Comparison of ENCODE assay signal across 8 cellular contexts in genomic region chr17:32128470-32128869, GRCh38. TPM values are rescaled to one million over a fixed set of nuclear protein-coding genes. Genes with fewer than 3 reads are reported as not detected.
A peak's percentile ranks its signal among the peaks of the same experiment; 100 is the strongest.
DNase-seq lines count a peak whose midpoint lies in the region; ATAC-seq and TF ChIP-seq lines count a peak whose summit lies in the region.
"Not testable (repeated sequence)": the region's sequence is repeated elsewhere in the genome, so short reads cannot be mapped to it uniquely, and the experiment has no call there.

No MANE protein-coding gene starts in this region.

- ATAC-seq in CD4-positive, alpha-beta T cell (ENCODE audit: poor library complexity); right cardiac atrium; thoracic aorta (ENCODE audit: insufficient number of reproducible peaks, low FRiP score, low read depth): not testable (repeated sequence)

- not testable (repeated sequence) for H3K9me2 ChIP-seq in SK-N-SH

- not testable (repeated sequence) for TF ChIP-seq RAD21 in SK-N-SH (IDR thresholded peaks at IDR 0.05; ENCODE audit: low read length)

- H3K4me3 ChIP-seq in HUES6 (ENCODE audit: low read depth, low read length) (0 out of 2 replicates have a peak overlapping the region, but pooled peaks have one; percentile 90), SK-N-SH (ENCODE audit: low read depth in 2 of 2, low read length in 1 of 2) (peak overlapping the region; percentile 57 to 78; a peak in 3 of 4 replicates), neuron (ENCODE audit: low read length) (peak overlapping the region; percentile 63), thoracic aorta (peak overlapping the region; percentile 87)
- H3K4me3 ChIP-seq in right cardiac atrium (ENCODE audit: low read length): not testable (repeated sequence)

- POLR2A ChIA-PET in CD4-positive, alpha-beta T cell (lab: Charles Lee): interaction anchor here (1.4 to 2.0 kb wide), 3 partner anchors 11 to 21 kb away, joined by 3 to 11 read pairs (median 5); no protein-coding TSS in a partner anchor
- POLR2A ChIA-PET in SK-N-SH (lab: Yijun Ruan, JAX): not testable (repeated sequence)

- peak overlapping the region; percentile 86 for H3K4me2 ChIP-seq in SK-N-SH

- H3K27ac ChIP-seq in CD4-positive, alpha-beta T cell (ENCODE audit: low read depth, low read length); HUES6 (ENCODE audit: low read depth, low read length); SK-N-SH (ENCODE audit: low read depth in 2 of 2, low read length in 1 of 2): not testable (repeated sequence)
- peak overlapping the region; percentile 35 for H3K27ac ChIP-seq in right cardiac atrium (ENCODE audit: low read length)
- H3K27ac ChIP-seq in thoracic aorta: peak overlapping the region in 1 of 2 donors; percentile 87

- not testable (repeated sequence) for H2AFZ ChIP-seq in SK-N-SH (ENCODE audit: low read depth); neuron (ENCODE audit: low read depth, low read length)

- not testable (repeated sequence) for H3K9me3 Mint-ChIP-seq in CD4-positive, alpha-beta T cell; activated naive CD4-positive, alpha-beta T cell treated with anti-CD3 and anti-CD28 coated beads, Interleukin-2, amount 10 ng/mL, durations not matched to agents 7 days and 5 days; dendritic cell treated with granulocyte-macrophage colony-stimulating factor and Interleukin-4, amounts not matched to agents 40 ng/mL and 50 ng/mL, for 4 days

- H3K4me3 Mint-ChIP-seq in CD4-positive, alpha-beta T cell: peak overlapping the region; percentile 91
- H3K4me3 Mint-ChIP-seq in activated naive CD4-positive, alpha-beta T cell treated with anti-CD3 and anti-CD28 coated beads, Interleukin-2, amount 10 ng/mL, durations not matched to agents 7 days and 5 days: peak overlapping the region; percentile 99
- peak overlapping the region; percentile 63 for H3K4me3 Mint-ChIP-seq in dendritic cell treated with granulocyte-macrophage colony-stimulating factor and Interleukin-4, amounts not matched to agents 40 ng/mL and 50 ng/mL, for 4 days

- H3K36me3 Mint-ChIP-seq in CD4-positive, alpha-beta T cell (ENCODE audit: low read depth): not testable (repeated sequence)
- peaks cover 15% of the 10 kb centered on the region for H3K36me3 Mint-ChIP-seq in activated naive CD4-positive, alpha-beta T cell treated with anti-CD3 and anti-CD28 coated beads, Interleukin-2, amount 10 ng/mL, durations not matched to agents 7 days and 5 days
- peaks cover 12% of the 10 kb centered on the region for H3K36me3 Mint-ChIP-seq in dendritic cell treated with granulocyte-macrophage colony-stimulating factor and Interleukin-4, amounts not matched to agents 40 ng/mL and 50 ng/mL, for 4 days (ENCODE audit: low read depth)

- intact Hi-C loops in CD4-positive, alpha-beta T cell (cut with DNase I, micrococcal nuclease); dendritic cell treated with granulocyte-macrophage colony-stimulating factor and Interleukin-4, amounts not matched to agents 40 ng/mL and 50 ng/mL, for 4 days (cut with micrococcal nuclease); right cardiac atrium (cut with DNase I): not testable (repeated sequence)

- not testable (repeated sequence) for H3K27me3 Mint-ChIP-seq in CD4-positive, alpha-beta T cell; activated naive CD4-positive, alpha-beta T cell treated with anti-CD3 and anti-CD28 coated beads, Interleukin-2, amount 10 ng/mL, durations not matched to agents 7 days and 5 days; dendritic cell treated with granulocyte-macrophage colony-stimulating factor and Interleukin-4, amounts not matched to agents 40 ng/mL and 50 ng/mL, for 4 days

- 81% methylated on average over 7 of the region's 7 CpGs for WGBS in SK-N-SH (ENCODE audit: low lambda C conversion rate)
- WGBS in right cardiac atrium: 68% methylated on average over 7 of the region's 7 CpGs

- H3F3A ChIP-seq in SK-N-SH (replicated peaks; ENCODE audit: insufficient read depth): peaks cover 21% of the 10 kb centered on the region

- DNase-seq in CD4-positive, alpha-beta T cell; SK-N-SH; activated naive CD4-positive, alpha-beta T cell treated with anti-CD3 and anti-CD28 coated beads, Interleukin-2, amount 10 ng/mL, durations not matched to agents 7 days and 5 days; right cardiac atrium; thoracic aorta (ENCODE audit: low spot score): not testable (repeated sequence)

- H3K4me1 Mint-ChIP-seq in CD4-positive, alpha-beta T cell (ENCODE audit: low read depth): peaks cover 18% of the 10 kb centered on the region
- peaks cover 41% of the 10 kb centered on the region for H3K4me1 Mint-ChIP-seq in activated naive CD4-positive, alpha-beta T cell treated with anti-CD3 and anti-CD28 coated beads, Interleukin-2, amount 10 ng/mL, durations not matched to agents 7 days and 5 days
- peaks cover 21% of the 10 kb centered on the region for H3K4me1 Mint-ChIP-seq in dendritic cell treated with granulocyte-macrophage colony-stimulating factor and Interleukin-4, amounts not matched to agents 40 ng/mL and 50 ng/mL, for 4 days (ENCODE audit: low read depth)

- H3K9me3 ChIP-seq in CD4-positive, alpha-beta T cell (ENCODE audit: control insufficient read depth, low read length); HUES6 (ENCODE audit: control insufficient read depth, insufficient read depth, low read depth, low read length); SK-N-SH; right cardiac atrium (ENCODE audit: control insufficient read depth, low read length); neuron (ENCODE audit: low read length); thoracic aorta: not testable (repeated sequence)

- H3K27ac Mint-ChIP-seq in CD4-positive, alpha-beta T cell: peak overlapping the region; percentile 93
- peak overlapping the region; percentile 76 for H3K27ac Mint-ChIP-seq in activated naive CD4-positive, alpha-beta T cell treated with anti-CD3 and anti-CD28 coated beads, Interleukin-2, amount 10 ng/mL, durations not matched to agents 7 days and 5 days
- peak overlapping the region; percentile 66 for H3K27ac Mint-ChIP-seq in dendritic cell treated with granulocyte-macrophage colony-stimulating factor and Interleukin-4, amounts not matched to agents 40 ng/mL and 50 ng/mL, for 4 days

- not testable (repeated sequence) for H4K20me1 ChIP-seq in SK-N-SH (ENCODE audit: insufficient read depth)

- H3K4me1 ChIP-seq in HUES6 (ENCODE audit: control insufficient read depth, insufficient read depth, low read length); right cardiac atrium (ENCODE audit: control insufficient read depth, insufficient read depth, low read length); neuron (ENCODE audit: insufficient read depth, low read length): not testable (repeated sequence)
- H3K4me1 ChIP-seq in SK-N-SH (ENCODE audit: control insufficient read depth in 1 of 2, insufficient read depth in 2 of 2, low read depth in 1 of 2, low read length in 1 of 2) (peaks cover 0 to 13% of the 10 kb centered on the region in 2 experiments; a peak in 1 of 4 replicates), thoracic aorta (ENCODE audit: control insufficient read depth in 1 of 2, low read depth in 2 of 2) (peaks cover 12 to 22% of the 10 kb centered on the region in 2 donors)

- not testable (repeated sequence) for H3K9ac ChIP-seq in HUES6 (ENCODE audit: low read length)
- peak overlapping the region; percentile 72 for H3K9ac ChIP-seq in SK-N-SH

- not testable (repeated sequence) for H3K79me2 ChIP-seq in SK-N-SH (ENCODE audit: insufficient read depth)

- not testable (repeated sequence) for H3K36me3 ChIP-seq in HUES6 (ENCODE audit: control insufficient read depth, insufficient read depth, low read length); SK-N-SH (replicated peaks in 1 of 2; ENCODE audit: control insufficient read depth in 1 of 2, insufficient read depth in 2 of 2, low read length in 1 of 2); neuron (ENCODE audit: insufficient read depth, low read length); thoracic aorta

- CTCF ChIA-PET in CD4-positive, alpha-beta T cell (lab: Charles Lee): interaction anchor here (0.9 to 2.2 kb wide), 3 partner anchors 11 to 122 kb away, joined by 3 to 12 read pairs (median 5); partner anchors contain the start of genes LRRC37B and RHOT1
- CTCF ChIA-PET in SK-N-SH (lab: Yijun Ruan, JAX): interaction anchor here (0.9 to 2.5 kb wide), 4 partner anchors 8 to 121 kb away, joined by 3 to 19 read pairs (median 12); partner anchors contain the start of gene LRRC37B
- CTCF ChIA-PET in activated naive CD4-positive, alpha-beta T cell treated with anti-CD3 and anti-CD28 coated beads, Interleukin-2, amount 10 ng/mL, durations not matched to agents 7 days and 5 days (lab: Charles Lee): interaction anchor here (0.8 to 1.6 kb wide), 5 partner anchors 10 to 195 kb away, joined by 3 to 6 read pairs (median 4); partner anchors contain the start of genes LRRC37B and RHOT1

- TF ChIP-seq EP300 in SK-N-SH (IDR thresholded peaks at IDR 0.05; ENCODE audit: borderline replicate concordance in 1 of 2, low read depth in 1 of 2, low read length in 1 of 2): not testable (repeated sequence)

- not testable (repeated sequence) for TF ChIP-seq CTCF in CD4-positive, alpha-beta T cell (IDR thresholded peaks at IDR 0.05); SK-N-SH (IDR thresholded peaks at IDR 0.05); thoracic aorta (IDR thresholded peaks at IDR 0.05)

- H3K27me3 ChIP-seq in CD4-positive, alpha-beta T cell (ENCODE audit: control insufficient read depth, insufficient read depth, low read length); HUES6 (ENCODE audit: control insufficient read depth, insufficient read depth, low read length); SK-N-SH (ENCODE audit: insufficient read depth); right cardiac atrium (ENCODE audit: control insufficient read depth, insufficient read depth); neuron (ENCODE audit: insufficient read depth, low read length); thoracic aorta (replicated peaks; ENCODE audit: insufficient read depth): not testable (repeated sequence)

RNA-seq across cellular contexts. Expression of gene RHOT1, which starts 13.8 kb away (rescaled TPM):
- 10 to 100 TPM; 12.9 to 13.1 TPM for total RNA-seq in CD4-positive, alpha-beta T cell
- polyA plus RNA-seq in SK-N-SH (2012; rRNA removed) (25.0 and 36.1 TPM in 2 replicates), right cardiac atrium (50.9 TPM)
- polyA plus RNA-seq in SK-N-SH (2012; cell fraction: cytosol; rRNA removed): 39.7 and 42.9 TPM in 2 replicates
- polyA plus RNA-seq in SK-N-SH (2012; cell fraction: nucleus; rRNA removed): 11.5 and 30.5 TPM in 2 replicates
- total RNA-seq in right cardiac atrium (10 to 100 TPM; 51.4 to 69.3 (median 54.5) TPM), thoracic aorta (10 to 100 TPM; 40.1 to 47.0 TPM)
